Comparison of ENCODE assay signal across 12 cellular contexts in the genomic region with DNA sequence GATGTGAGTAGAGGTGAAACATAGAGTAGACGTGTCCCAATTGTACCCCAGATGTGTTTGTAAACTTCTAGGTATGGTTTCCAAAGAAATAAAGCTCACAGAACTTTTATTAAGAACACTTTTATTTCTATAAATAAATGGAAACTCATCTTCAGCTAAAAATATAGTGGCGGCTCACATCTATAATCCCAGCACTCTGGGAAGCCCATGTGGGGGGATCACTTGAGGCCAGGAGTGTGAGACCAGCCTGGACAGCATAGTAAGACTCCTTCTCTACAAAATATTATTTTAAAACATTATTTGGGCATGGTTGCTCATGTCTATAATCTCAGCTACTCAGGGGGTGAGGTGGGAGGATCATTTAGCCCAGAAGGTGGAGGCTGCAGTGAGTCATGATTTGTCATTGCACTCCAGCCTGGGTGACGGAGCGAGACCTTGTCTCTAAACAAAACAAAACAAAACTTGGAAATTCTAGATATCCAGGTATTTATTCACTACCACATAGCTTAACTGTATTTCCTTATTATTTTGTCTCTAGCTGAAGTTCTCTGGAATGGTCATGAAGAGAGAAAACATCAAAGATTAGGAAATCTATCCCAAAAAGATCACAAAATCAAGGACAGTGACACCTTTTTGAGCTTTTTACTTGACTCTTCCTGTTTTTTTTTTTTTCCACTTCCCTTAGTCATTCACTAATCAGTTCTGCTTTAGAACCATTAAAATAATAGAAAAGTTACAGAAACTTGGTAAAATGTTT.
DNase-seq lines count a peak whose midpoint lies in the region; ATAC-seq and TF ChIP-seq lines count a peak whose summit lies in the region.
"Had no signal": no experiment of that assay in that cellular context is flagged by ENCODE, and none has a peak within 500 bp of the region (broad histone marks: within the 10 kb centered on the region; RNA-seq: fewer than 3 reads in every experiment).

No MANE protein-coding gene starts in this region.

- POLR2A ChIA-PET in Panc1 (lab: Charles Lee), result no interaction called here

- BruUV-seq in Panc1 (replicated peaks; lab: Mats Ljungman, UMichigan), result no TSS peak

- H3K4me3 ChIP-seq in Panc1 (ENCODE audit: low read depth in 2 of 2, low read length in 2 of 2) (no peak overlapping the region), suprapubic skin (no peak overlapping the region), coronary artery (no peak overlapping the region)

- H3K4me1 ChIP-seq in Panc1 (ENCODE audit: control insufficient read depth, insufficient read depth, low read length) (no peaks in the 10 kb centered on the region), suprapubic skin (peaks cover 3% of the 10 kb centered on the region)

- H3K9me3 ChIP-seq in Panc1 (ENCODE audit: control insufficient read depth, insufficient read depth, low read depth, low read length), result no peaks in the 10 kb centered on the region
- no peaks in the 10 kb centered on the region for H3K9me3 ChIP-seq in suprapubic skin

- TF ChIP-seq CTCF in Panc1 (IDR thresholded peaks at IDR 0.05), result no peak
- no peak for TF ChIP-seq CTCF in suprapubic skin (IDR thresholded peaks at IDR 0.05)
- TF ChIP-seq CTCF in coronary artery (IDR thresholded peaks at IDR 0.05), result no peak

- DNase-seq in ELR (ENCODE audit: low read depth) (peak; percentile 90), Panc1 (ENCODE audit: low read depth, low spot score) (peak; percentile 5), dermis microvascular lymphatic vessel endothelial cell (ENCODE audit: low read depth in 2 of 2) (peak; percentile 31 to 71), lung microvascular endothelial cell (ENCODE audit: low read depth in 2 of 2) (peak; percentile 74 to 81), NCI-H748 treated with DMSO at 0.1 percent for 48 hours (lab: John Stamatoyannopoulos, UW) (no peak), suprapubic skin (ENCODE audit: low spot score in 2 of 2) (no peak), cerebellum (ENCODE audit: low spot score) (no peak), coronary artery (ENCODE audit: low spot score) (no peak)
- DNase-seq: CD8-positive, alpha-beta memory T cell; cerebellar nuclear complex; H7; SHP77 treated with DMSO at 0.1 percent for 48 hours had no signal

- CTCF ChIA-PET in Panc1 (lab: Charles Lee), result no interaction called here

- 95% methylated on average over 4 of the region's 4 CpGs for WGBS in suprapubic skin

- TF ChIP-seq EP300 in suprapubic skin (IDR thresholded peaks at IDR 0.05), result no peak

- no peak for ATAC-seq in Panc1

- H3K27me3 ChIP-seq in Panc1 (ENCODE audit: control insufficient read depth, insufficient read depth, low read length) (no peaks in the 10 kb centered on the region), suprapubic skin (no peaks in the 10 kb centered on the region)

- H3K36me3 ChIP-seq in Panc1 (ENCODE audit: control insufficient read depth, insufficient read depth, low read length), result no peaks in the 10 kb centered on the region
- H3K36me3 ChIP-seq in suprapubic skin, result no peaks in the 10 kb centered on the region

- H3K27ac ChIP-seq in Panc1 (ENCODE audit: low read length) (no peak overlapping the region), suprapubic skin (no peak overlapping the region), coronary artery (no peak overlapping the region)

- no peak for TF ChIP-seq POLR2A in suprapubic skin (IDR thresholded peaks at IDR 0.05)

- in situ Hi-C loops in Panc1 (cut with HindIII; ENCODE audit: low pct_unique_long_range_greater_than_20kb, low sequenced_read_pairs), result no loop called here

- intact Hi-C loops in Panc1 (cut with micrococcal nuclease; ENCODE audit: unreplicated experiment), result no loop called here

Comparison
In these comparisons a context has a peak if more than half of its experiments do, and no peak if none do; other contexts are left out.
1. DNase-seq: peak in ELR (single experiment), Panc1 (single experiment), dermis microvascular lymphatic vessel endothelial cell (2 of 2) and lung microvascular endothelial cell (2 of 2); none in NCI-H748 treated with DMSO at 0.1 percent for 48 hours (single experiment), suprapubic skin (0 of 2), cerebellum (single experiment) and coronary artery (single experiment).